21 cellular contexts compared by ENCODE assay signal in genomic region chr10:125116652-125117310, GRCh38. TPM values are rescaled to one million over a fixed set of nuclear protein-coding genes. Genes with fewer than 3 reads are reported as not detected.
DNase-seq lines count a peak whose midpoint lies in the region; ATAC-seq and TF ChIP-seq lines count a peak whose summit lies in the region.
"Had no signal": no experiment of that assay in that cellular context is flagged by ENCODE, and none has a peak within 500 bp of the region (broad histone marks: within the 10 kb centered on the region; RNA-seq: fewer than 3 reads in every experiment).

No MANE protein-coding gene starts in this region.

- no peak overlapping the region for H2BK12ac ChIP-seq in neuronal stem cell (ENCODE audit: low read length)

- no peak overlapping the region for H3K4me3 ChIP-seq in Peyer's patch
- no peak overlapping the region for H3K4me3 ChIP-seq in endodermal cell (ENCODE audit: low read length)
- H3K4me3 ChIP-seq in neuronal stem cell (ENCODE audit: low read length in 2 of 2): peak overlapping the region in 1 of 2 donors; percentile 32
- H3K4me3 ChIP-seq in stomach smooth muscle (ENCODE audit: low read length in 2 of 2): no peak overlapping the region
- H3K4me3 ChIP-seq: lower lobe of right lung had no signal

- peak overlapping the region; percentile 66 for H3K27ac Mint-ChIP-seq in endodermal cell
- H3K27ac Mint-ChIP-seq in effector memory CD8-positive, alpha-beta T cell: no peak overlapping the region
- H3K27ac Mint-ChIP-seq: CD8-positive, alpha-beta memory T cell had no signal

- TF ChIP-seq POLR2A in Peyer's patch (IDR thresholded peaks at IDR 0.05): no peak

- H3K36me3 ChIP-seq in Peyer's patch (no peaks in the 10 kb centered on the region), endodermal cell (ENCODE audit: control insufficient read depth, insufficient read depth, low read length) (peaks cover 2% of the 10 kb centered on the region), neuronal stem cell (replicated peaks in 1 of 2; ENCODE audit: control insufficient read depth in 2 of 2, insufficient read depth in 2 of 2, low read length in 2 of 2) (peaks cover 1 to 42% of the 10 kb centered on the region in 2 donors), stomach smooth muscle (ENCODE audit: control insufficient read depth in 2 of 2, insufficient read depth in 2 of 2, low read length in 2 of 2) (no peaks in the 10 kb centered on the region)
- H3K36me3 ChIP-seq: thoracic aorta had no signal

- H3K79me1 ChIP-seq in neuronal stem cell (ENCODE audit: low read depth, low read length): peaks cover 23% of the 10 kb centered on the region

- peaks cover 14% of the 10 kb centered on the region for H3K36me3 Mint-ChIP-seq in endodermal cell (ENCODE audit: low read depth)
- no peaks in the 10 kb centered on the region for H3K36me3 Mint-ChIP-seq in effector memory CD8-positive, alpha-beta T cell (ENCODE audit: insufficient read depth)
- H3K36me3 Mint-ChIP-seq: CD8-positive, alpha-beta memory T cell had no signal

- H3K27me3 ChIP-seq in Peyer's patch: no peaks in the 10 kb centered on the region
- H3K27me3 ChIP-seq in endodermal cell (ENCODE audit: control insufficient read depth, insufficient read depth, low read length, poor library complexity, severe bottlenecking): no peaks in the 10 kb centered on the region
- no peaks in the 10 kb centered on the region for H3K27me3 ChIP-seq in neuronal stem cell (ENCODE audit: control insufficient read depth in 3 of 3, insufficient read depth in 3 of 3, low read depth in 1 of 3, low read length in 3 of 3)
- no peaks in the 10 kb centered on the region for H3K27me3 ChIP-seq in stomach smooth muscle (ENCODE audit: control insufficient read depth in 1 of 2, insufficient read depth in 2 of 2, low read length in 2 of 2)

- peaks cover 26% of the 10 kb centered on the region for H3K4me1 Mint-ChIP-seq in endodermal cell
- H3K4me1 Mint-ChIP-seq in effector memory CD8-positive, alpha-beta T cell (ENCODE audit: low read depth in 2 of 2): peaks cover 0 to 3% of the 10 kb centered on the region in 2 donors
- H3K4me1 Mint-ChIP-seq: CD8-positive, alpha-beta memory T cell had no signal

- no peak overlapping the region for H3K4me3 Mint-ChIP-seq in endodermal cell
- H3K4me3 Mint-ChIP-seq in effector memory CD8-positive, alpha-beta T cell: no peak overlapping the region
- H3K4me3 Mint-ChIP-seq: CD8-positive, alpha-beta memory T cell had no signal

- H3K27ac ChIP-seq in Peyer's patch (no peak overlapping the region), endodermal cell (ENCODE audit: low read depth, low read length) (no peak overlapping the region), neuronal stem cell (replicated peaks; ENCODE audit: low read length) (no peak overlapping the region), stomach smooth muscle (ENCODE audit: low read length) (peak overlapping the region; percentile 75)

- H3K14ac ChIP-seq in neuronal stem cell (ENCODE audit: low read length): no peak overlapping the region

- no peak overlapping the region for H2AFZ ChIP-seq in neuronal stem cell (ENCODE audit: low read length)

- H3K23ac ChIP-seq in neuronal stem cell (ENCODE audit: low read depth, low read length, poor library complexity): peak overlapping the region; percentile 68

- H3K9me3 Mint-ChIP-seq in endodermal cell: no peaks in the 10 kb centered on the region
- no peaks in the 10 kb centered on the region for H3K9me3 Mint-ChIP-seq in effector memory CD8-positive, alpha-beta T cell
- H3K9me3 Mint-ChIP-seq: CD8-positive, alpha-beta memory T cell had no signal

- TF ChIP-seq CTCF in Peyer's patch (IDR thresholded peaks at IDR 0.05) (no peak), endodermal cell (conservative IDR thresholded peaks at IDR 0.05) (no peak)

- H4K91ac ChIP-seq in neuronal stem cell (ENCODE audit: low read depth, low read length, poor library complexity): peak overlapping the region; percentile 90

- H2BK15ac ChIP-seq in neuronal stem cell (ENCODE audit: low read length): no peak overlapping the region

- H3K4ac ChIP-seq in neuronal stem cell (ENCODE audit: low read length): no peak overlapping the region

- peak overlapping the region; percentile 7 for H3K18ac ChIP-seq in neuronal stem cell (ENCODE audit: low read length)

- H4K8ac ChIP-seq in neuronal stem cell (ENCODE audit: low read depth, low read length): no peak overlapping the region

- no peak for ATAC-seq in effector memory CD8-positive, alpha-beta T cell (replicated peaks)
- ATAC-seq: lower lobe of right lung, sciatic nerve, SK-N-SH treated with all-trans-retinoic acid at 6 μM for 48 hours had no signal

- peak overlapping the region; percentile 50 for H2BK120ac ChIP-seq in neuronal stem cell (ENCODE audit: low read depth, low read length)

- 85 to 92% methylated on average over 8 to 18 of the region's 18 CpGs for WGBS in endodermal cell (ENCODE audit: insufficient coverage in 1 of 2, insufficient read length in 1 of 2), 2 experiments
- WGBS in neuronal stem cell (ENCODE audit: extremely low coverage in 2 of 2, insufficient read length in 2 of 2, insufficient replicate concordance in 1 of 2), 2 donors: no CpG with 5 or more reads among the region's 18 CpGs

- H3K27me3 Mint-ChIP-seq in endodermal cell (ENCODE audit: insufficient read depth): no peaks in the 10 kb centered on the region
- peaks cover 6 to 42% of the 10 kb centered on the region in 2 donors for H3K27me3 Mint-ChIP-seq in effector memory CD8-positive, alpha-beta T cell

- no peak overlapping the region for H3K9ac ChIP-seq in endodermal cell (ENCODE audit: extremely low read depth, low read length, poor library complexity, severe bottlenecking)
- peak overlapping the region; percentile 51 for H3K9ac ChIP-seq in neuronal stem cell (ENCODE audit: low read depth, low read length, poor library complexity)
- H3K9ac ChIP-seq in stomach smooth muscle (ENCODE audit: low read length in 2 of 2): no peak overlapping the region

- H3K9me3 ChIP-seq in Peyer's patch (no peaks in the 10 kb centered on the region), endodermal cell (ENCODE audit: control insufficient read depth, low read length) (no peaks in the 10 kb centered on the region), neuronal stem cell (replicated peaks in 1 of 2; ENCODE audit: control insufficient read depth in 2 of 2, insufficient read depth in 1 of 2, low read depth in 1 of 2, low read length in 2 of 2) (no peaks in the 10 kb centered on the region), stomach smooth muscle (ENCODE audit: control insufficient read depth in 2 of 2, low read length in 2 of 2) (no peaks in the 10 kb centered on the region)
- H3K9me3 ChIP-seq: lower lobe of right lung, thoracic aorta had no signal

- no peak overlapping the region for H2AK5ac ChIP-seq in neuronal stem cell (ENCODE audit: low read depth, low read length)

- peaks cover 0 to 69% (median 2%) of the 10 kb centered on the region in 4 donors for H3K4me1 ChIP-seq in Peyer's patch
- no peaks in the 10 kb centered on the region for H3K4me1 ChIP-seq in endodermal cell (ENCODE audit: control insufficient read depth, insufficient read depth, low read length)
- H3K4me1 ChIP-seq in neuronal stem cell (ENCODE audit: control insufficient read depth in 2 of 2, insufficient read depth in 1 of 2, low read depth in 1 of 2, low read length in 2 of 2): peaks cover 0 to 10% of the 10 kb centered on the region in 2 donors
- H3K4me1 ChIP-seq in stomach smooth muscle (ENCODE audit: control insufficient read depth, insufficient read depth, low read length): peaks cover 74% of the 10 kb centered on the region

- H3K4me2 ChIP-seq in neuronal stem cell (ENCODE audit: insufficient read depth, low read length, poor library complexity, severe bottlenecking): no peak overlapping the region

- H2BK5ac ChIP-seq in neuronal stem cell (ENCODE audit: low read length): no peak overlapping the region

- peak in 2 of 3 donors; percentile 27 to 34 for DNase-seq in Peyer's patch
- no peak for DNase-seq in endodermal cell
- DNase-seq in neuronal stem cell (ENCODE audit: low spot score): no peak
- no peak for DNase-seq in NCI-H1930 (lab: John Stamatoyannopoulos, UW)
- no peak for DNase-seq in NCI-H2196 treated with DMSO at 0.1 percent for 48 hours (lab: John Stamatoyannopoulos, UW; ENCODE audit: unreplicated experiment)
- DNase-seq in effector memory CD8-positive, alpha-beta T cell: no peak
- DNase-seq: activated CD4-positive, alpha-beta T cell treated with anti-CD3 and anti-CD28 coated beads, Interleukin-2, amount 50 U/mL, for 48 hours; activated CD4-positive, CD25-positive, alpha-beta regulatory T cell; CD8-positive, alpha-beta memory T cell; GDM1; IMR-90; lower lobe of right lung; NCI-H1105; NCI-H2081; NCI-H510A treated with DMSO at 0.1 percent for 48 hours; NK-92 treated with Interleukin-12 subunit alpha and Interleukin-12 subunit beta, amount 100 ng/mL, for 24 hours; occipital lobe had no signal

RNA-seq across cellular contexts. Expression of gene CTBP2, which starts 43.6 kb away (rescaled TPM):
- total RNA-seq in Peyer's patch (10 to 100 TPM; 53.6 to 83.8 (median 64.7) TPM), endodermal cell (100 to 1,000 TPM in 1 of 2 donors, 10 to 100 TPM in 1; 75.3 to 109 TPM)
- polyA plus RNA-seq in endodermal cell (2013, experiment 1 of 2): 119 TPM
- polyA plus RNA-seq in endodermal cell (2013, experiment 2 of 2): 108 TPM
- polyA plus RNA-seq in neuronal stem cell (2013, experiment 1 of 2): 55.2 TPM
- polyA plus RNA-seq in neuronal stem cell (2013, experiment 2 of 2): 52.9 TPM

Comparison
In these comparisons a context has a peak if more than half of its experiments do, and no peak if none do; other contexts are left out.
1. DNase-seq: peak in Peyer's patch (2 of 3); none in endodermal cell (single experiment), neuronal stem cell (single experiment), NCI-H1930 (0 of 2), NCI-H2196 treated with DMSO at 0.1 percent for 48 hours (single experiment) and effector memory CD8-positive, alpha-beta T cell (0 of 3).